In genomic region chr4:54663181-54663580, GRCh38 we compare ENCODE assay signal across 16 cellular contexts.
"Had no signal": no experiment of that assay in that cellular context is flagged by ENCODE, and none has a peak within 500 bp of the region (broad histone marks: within the 10 kb centered on the region; RNA-seq: fewer than 3 reads in every experiment).

No MANE protein-coding gene starts in this region.

- H3K4me3 ChIP-seq: coronary artery, esophagus squamous epithelium, tibial artery, uterus had no signal

- H3K27ac ChIP-seq: brain microvascular endothelial cell, coronary artery, esophagus squamous epithelium, tibial artery, uterus, VCaP had no signal

- DNase-seq: activated CD4-positive, alpha-beta T cell treated with anti-CD3 and anti-CD28 coated beads for 1 hour; activated CD4-positive, alpha-beta T cell treated with anti-CD3 and anti-CD28 coated beads, Interleukin-2, amount 50 U/mL, for 4 hours; activated CD8-positive, alpha-beta memory T cell treated with anti-CD3 and anti-CD28 coated beads, Interleukin-2, amount 10 ng/mL, durations not matched to agents 7 days and 5 days; activated gamma-delta T cell; activated naive CD8-positive, alpha-beta T cell treated with anti-CD3 and anti-CD28 coated beads for 36 hours; activated T-cell treated with anti-CD3 and anti-CD28 coated beads, Interleukin-2, amount 50 U/mL, for 4 hours; brain microvascular endothelial cell; esophagus squamous epithelium; hypothalamus; kidney glomerular epithelial cell; mesendoderm; posterior cingulate gyrus; tibial artery; uterus had no signal

- H3K27me3 ChIP-seq: brain microvascular endothelial cell, tibial artery, uterus had no signal

- H3K36me3 ChIP-seq: brain microvascular endothelial cell, esophagus squamous epithelium, tibial artery, uterus had no signal

- H3K9me3 ChIP-seq: esophagus squamous epithelium, tibial artery, uterus had no signal

- H3K4me1 ChIP-seq: uterus had no signal
